ENCODE assay signal across 8 cellular contexts in the genomic region with DNA sequence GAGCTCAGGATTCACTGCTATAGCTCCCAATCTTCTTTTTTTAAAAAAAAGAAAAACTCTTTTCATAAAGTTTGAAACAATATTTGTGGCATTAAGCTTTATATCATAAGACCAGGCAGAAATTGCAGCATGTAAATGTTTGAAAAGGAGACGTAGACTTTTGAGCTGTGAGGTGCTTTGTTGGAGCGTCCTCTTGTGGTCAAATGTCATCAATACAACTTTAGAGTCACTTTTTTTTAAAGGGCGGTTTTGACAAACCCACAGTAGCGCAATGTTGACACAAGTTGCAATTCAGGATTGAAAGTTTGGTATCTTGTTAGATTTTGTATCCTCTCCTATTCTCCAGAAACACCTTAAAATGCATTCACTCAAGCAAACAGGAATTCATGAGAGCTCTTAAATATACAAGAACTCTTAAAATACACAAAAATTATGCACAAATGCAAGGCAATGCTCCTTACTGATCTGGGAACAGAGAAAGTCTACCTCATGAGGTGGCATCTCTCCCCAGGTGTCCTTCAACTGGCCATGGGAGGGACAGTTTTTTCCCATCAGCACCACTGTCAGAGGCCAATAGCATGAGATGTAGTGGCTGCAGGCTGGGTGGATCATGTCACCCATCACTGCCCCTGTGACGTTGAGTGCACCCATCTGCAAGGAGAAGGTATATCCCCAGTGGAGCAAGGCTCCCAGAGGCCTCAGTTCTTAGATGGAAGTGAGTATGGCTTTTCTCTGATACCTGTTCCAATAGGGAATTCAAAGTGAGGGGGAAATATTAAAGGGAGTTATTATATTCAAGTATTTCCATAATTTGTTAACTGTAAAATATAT.
DNase-seq lines count a peak whose midpoint lies in the region; ATAC-seq and TF ChIP-seq lines count a peak whose summit lies in the region.

No MANE protein-coding gene starts in this region.

- H3K4me3 ChIP-seq in left ventricle myocardium inferior: no peak overlapping the region
- H3K4me3 ChIP-seq in NB4 (ENCODE audit: low read depth, low read length): no peak overlapping the region
- no peak overlapping the region for H3K4me3 ChIP-seq in SU-DHL-6 (ENCODE audit: insufficient read depth, low read length, poor library complexity, severe bottlenecking)
- H3K4me3 ChIP-seq in epithelial cell of proximal tubule (ENCODE audit: low read depth, low read length): no peak overlapping the region
- no peak overlapping the region for H3K4me3 ChIP-seq in neural progenitor cell

- peaks cover 8% of the 10 kb centered on the region for H3K27me3 Mint-ChIP-seq in neural progenitor cell (ENCODE audit: insufficient read depth, low read depth)

- peaks cover 76% of the 10 kb centered on the region for H3K27me3 ChIP-seq in left ventricle myocardium inferior (ENCODE audit: low read depth)
- no peaks in the 10 kb centered on the region for H3K27me3 ChIP-seq in SU-DHL-6 (ENCODE audit: low read length)
- H3K27me3 ChIP-seq in neural progenitor cell: no peaks in the 10 kb centered on the region

- no peaks in the 10 kb centered on the region for H3K36me3 Mint-ChIP-seq in neural progenitor cell

- H3K4me3 Mint-ChIP-seq in neural progenitor cell: no peak overlapping the region

- intact Hi-C loops in left ventricle myocardium inferior (cut with micrococcal nuclease): loop anchor here (10.0 kb wide), 1 partner anchor 602 kb away; no protein-coding TSS in a partner anchor
- intact Hi-C loops in Right ventricle myocardium inferior (cut with DNase I): loop anchor here (5.0 to 10.0 kb wide), 2 partner anchors 410 to 632 kb away; no protein-coding TSS in a partner anchor

- H3K9me3 ChIP-seq in left ventricle myocardium inferior (replicated peaks) (no peaks in the 10 kb centered on the region), SU-DHL-6 (ENCODE audit: insufficient read depth, low read length) (no peaks in the 10 kb centered on the region), neural progenitor cell (ENCODE audit: low read depth) (no peaks in the 10 kb centered on the region)

- H3F3A ChIP-seq in SU-DHL-6 (ENCODE audit: insufficient read depth) (no peaks in the 10 kb centered on the region), neural progenitor cell (ENCODE audit: low read depth) (peaks cover 20% of the 10 kb centered on the region)

- no peaks in the 10 kb centered on the region for H3K79me2 ChIP-seq in SU-DHL-6 (ENCODE audit: insufficient read depth, low read length)
- no peaks in the 10 kb centered on the region for H3K79me2 ChIP-seq in neural progenitor cell (ENCODE audit: low read depth)

- H3K4me1 Mint-ChIP-seq in neural progenitor cell: peaks cover 29% of the 10 kb centered on the region

- TF ChIP-seq POLR2A in NB4 (IDR thresholded peaks at IDR 0.05; ENCODE audit: extremely low read depth, insufficient read length): no peak

- H3K9me2 ChIP-seq in SU-DHL-6 (replicated peaks; ENCODE audit: insufficient read depth, low read length): no peaks in the 10 kb centered on the region

- TF ChIP-seq CTCF in left ventricle myocardium inferior (IDR thresholded peaks at IDR 0.05; ENCODE audit: borderline replicate concordance): peak; percentile 85
- peak; percentile 77 for TF ChIP-seq CTCF in NB4 (IDR thresholded peaks at IDR 0.05; ENCODE audit: low read depth, low read length)
- TF ChIP-seq CTCF in SU-DHL-6 (IDR thresholded peaks at IDR 0.05; ENCODE audit: insufficient read depth, low read length, poor library complexity, severe bottlenecking): peak; percentile 38
- peak; percentile 98 for TF ChIP-seq CTCF in epithelial cell of proximal tubule (conservative IDR thresholded peaks at IDR 0.05; ENCODE audit: low read depth, low read length)
- peak; percentile 99 for TF ChIP-seq CTCF in neural progenitor cell (IDR thresholded peaks at IDR 0.05)

- H3K27ac ChIP-seq in left ventricle myocardium inferior (replicated peaks) (no peak overlapping the region), SU-DHL-6 (ENCODE audit: low read depth, low read length) (no peak overlapping the region), neural progenitor cell (no peak overlapping the region)

- no peak for ATAC-seq in Right ventricle myocardium inferior
- ATAC-seq in HG02759 (IDR thresholded peaks at IDR 0.05; ENCODE audit: unreplicated experiment): no peak
- ATAC-seq in HG03432 (IDR thresholded peaks at IDR 0.05; ENCODE audit: unreplicated experiment): no peak

- H3K36me3 ChIP-seq in left ventricle myocardium inferior (no peaks in the 10 kb centered on the region), SU-DHL-6 (ENCODE audit: low read length) (no peaks in the 10 kb centered on the region), neural progenitor cell (no peaks in the 10 kb centered on the region)

- no peaks in the 10 kb centered on the region for H3K9me3 Mint-ChIP-seq in neural progenitor cell

- no peak overlapping the region for H3K27ac Mint-ChIP-seq in neural progenitor cell

- H2AFZ ChIP-seq in SU-DHL-6 (ENCODE audit: low read depth, low read length, severe bottlenecking) (no peak overlapping the region), neural progenitor cell (replicated peaks) (no peak overlapping the region)

- no peak overlapping the region for H3K9ac ChIP-seq in SU-DHL-6 (ENCODE audit: low read length)
- no peak overlapping the region for H3K9ac ChIP-seq in neural progenitor cell

- H3K4me2 ChIP-seq in SU-DHL-6 (ENCODE audit: low read depth, low read length, poor library complexity, severe bottlenecking): no peak overlapping the region
- peak overlapping the region; percentile 29 for H3K4me2 ChIP-seq in neural progenitor cell

- H3K4me1 ChIP-seq in left ventricle myocardium inferior (peaks cover 13% of the 10 kb centered on the region), neural progenitor cell (peaks cover 29% of the 10 kb centered on the region)

- no peaks in the 10 kb centered on the region for H4K20me1 ChIP-seq in SU-DHL-6 (ENCODE audit: low read depth, low read length)
- H4K20me1 ChIP-seq in neural progenitor cell (ENCODE audit: low read depth): no peaks in the 10 kb centered on the region

- DNase-seq in left ventricle myocardium inferior (no peak), Right ventricle myocardium inferior (ENCODE audit: missing footprints) (no peak), NB4 (ENCODE audit: low read depth) (peak; percentile 60), epithelial cell of proximal tubule (ENCODE audit: low read depth) (no peak), neural progenitor cell (ENCODE audit: low spot score) (peak; percentile 68)

Comparison
In these comparisons a context has a peak if more than half of its experiments do, and no peak if none do; other contexts are left out.
1. DNase-seq: peak in NB4 (single experiment) and neural progenitor cell (single experiment); none in left ventricle myocardium inferior (single experiment), Right ventricle myocardium inferior (single experiment) and epithelial cell of proximal tubule (single experiment).
2. CTCF ChIP-seq: peak in every context shown above with its lines; median percentile 99 in neural progenitor cell; 98 in epithelial cell of proximal tubule; 85 in left ventricle myocardium inferior; 77 in NB4; 38 in SU-DHL-6.